ENCODE assay signal across 8 cellular contexts in the genomic region with DNA sequence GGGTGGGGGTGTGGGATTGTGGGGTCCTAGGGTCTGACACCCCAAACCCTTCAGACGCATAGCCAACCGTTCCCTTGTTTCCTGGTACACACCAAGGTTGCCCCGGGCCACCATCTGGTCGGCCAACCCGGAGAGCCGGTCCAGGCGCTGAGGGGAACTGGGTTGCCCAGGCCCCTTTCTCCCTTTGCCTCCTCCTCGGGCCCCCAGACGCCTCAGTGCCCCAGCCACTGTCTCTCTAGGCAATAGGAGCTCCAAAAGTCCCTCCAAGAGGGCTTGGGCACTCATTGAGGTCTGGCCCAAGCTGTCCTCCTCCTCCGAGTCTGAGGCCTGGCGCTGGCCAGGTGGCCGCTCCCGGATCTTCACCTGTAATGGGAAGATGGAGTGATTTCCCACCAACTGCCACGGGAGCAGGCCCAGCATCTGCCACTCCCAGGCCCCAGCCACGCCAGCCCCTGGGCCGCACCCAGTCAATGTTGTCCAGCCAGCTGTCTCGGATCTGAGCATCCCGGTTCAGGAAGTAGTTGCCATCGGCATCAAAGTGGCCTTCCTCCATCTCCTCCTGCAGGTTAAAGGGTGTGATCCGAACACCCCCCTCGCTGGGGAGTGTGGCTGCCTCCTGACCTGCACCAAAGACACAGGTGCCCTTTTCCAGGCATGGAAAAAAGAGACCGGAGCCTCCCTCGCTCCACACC. TPM values are rescaled to one million over a fixed set of nuclear protein-coding genes. Genes with fewer than 3 reads are reported as not detected.
DNase-seq lines count a peak whose midpoint lies in the region; ATAC-seq, FAIRE-seq and TF ChIP-seq lines count a peak whose summit lies in the region.

No MANE protein-coding gene starts in this region.

- H3K9ac ChIP-seq in OCI-LY1 (ENCODE audit: low read length) (peak overlapping the region; percentile 93), endodermal cell (ENCODE audit: extremely low read depth, low read length, poor library complexity, severe bottlenecking) (peak overlapping the region; percentile 96)

- H3K4me2 ChIP-seq in OCI-LY1 (ENCODE audit: low read length) = peak overlapping the region; percentile 87

- peaks cover 7% of the 10 kb centered on the region for H3F3A ChIP-seq in OCI-LY1 (ENCODE audit: insufficient read depth, low read length)

- CTCF ChIA-PET in CD4-positive, alpha-beta T cell (lab: Charles Lee) = interaction anchor here (2.1 kb wide), 1 partner anchor 56 kb away, joined by 9 read pairs; no protein-coding TSS in a partner anchor

- H3K36me3 Mint-ChIP-seq in CD4-positive, alpha-beta T cell (ENCODE audit: low read depth) = peaks cover 72% of the 10 kb centered on the region
- peaks cover 43% of the 10 kb centered on the region for H3K36me3 Mint-ChIP-seq in endodermal cell (ENCODE audit: low read depth)

- no peak for TF ChIP-seq CTCF in CD4-positive, alpha-beta T cell (IDR thresholded peaks at IDR 0.05)
- no peak for TF ChIP-seq CTCF in OCI-LY1 (IDR thresholded peaks at IDR 0.05; ENCODE audit: low read length)
- TF ChIP-seq CTCF in endodermal cell (conservative IDR thresholded peaks at IDR 0.05) = no peak
- no peak for TF ChIP-seq CTCF in ovary (IDR thresholded peaks at IDR 0.05)

- DNase-seq in CD4-positive, alpha-beta T cell = no peak
- DNase-seq in endodermal cell = no peak
- peak in 4 of 5 donors; percentile 13 to 42 (median 36) for DNase-seq in ovary
- no peak for DNase-seq in GM12892 (ENCODE audit: insufficient read length)
- no peak for DNase-seq in activated CD4-positive, CD25-positive, alpha-beta regulatory T cell treated with anti-CD3 and anti-CD28 coated beads, Interleukin-2, amount 50 U/mL, for 72 hours
- DNase-seq in AG20443 (ENCODE audit: low spot score) = no peak
- DNase-seq in activated CD4-positive, alpha-beta T cell treated with anti-CD3 and anti-CD28 coated beads for 4 hours = no peak

- H3K9me3 ChIP-seq in CD4-positive, alpha-beta T cell (ENCODE audit: control insufficient read depth, low read length) = no peaks in the 10 kb centered on the region
- H3K9me3 ChIP-seq in OCI-LY1 (ENCODE audit: low read length) (no peaks in the 10 kb centered on the region), endodermal cell (ENCODE audit: control insufficient read depth, low read length) (no peaks in the 10 kb centered on the region), ovary (no peaks in the 10 kb centered on the region)

- H3K27ac ChIP-seq in CD4-positive, alpha-beta T cell (ENCODE audit: low read depth, low read length) = peak overlapping the region; percentile 46
- H3K27ac ChIP-seq in OCI-LY1 (ENCODE audit: low read depth, low read length, poor library complexity, severe bottlenecking) = peak overlapping the region; percentile 99
- no peak overlapping the region for H3K27ac ChIP-seq in endodermal cell (ENCODE audit: low read depth, low read length)
- peak overlapping the region in 1 of 2 donors; percentile 65 for H3K27ac ChIP-seq in ovary

- H3K27me3 ChIP-seq in CD4-positive, alpha-beta T cell (ENCODE audit: control insufficient read depth, insufficient read depth, low read length) = no peaks in the 10 kb centered on the region
- H3K27me3 ChIP-seq in OCI-LY1 (ENCODE audit: insufficient read depth, low read length) = no peaks in the 10 kb centered on the region
- no peaks in the 10 kb centered on the region for H3K27me3 ChIP-seq in endodermal cell (ENCODE audit: control insufficient read depth, insufficient read depth, low read length, poor library complexity, severe bottlenecking)
- H3K27me3 ChIP-seq in ovary = no peaks in the 10 kb centered on the region

- H3K4me1 ChIP-seq in OCI-LY1 (ENCODE audit: insufficient read depth, low read length, severe bottlenecking) = peaks cover 77% of the 10 kb centered on the region
- peaks cover 9% of the 10 kb centered on the region for H3K4me1 ChIP-seq in endodermal cell (ENCODE audit: control insufficient read depth, insufficient read depth, low read length)
- H3K4me1 ChIP-seq in ovary (ENCODE audit: insufficient read depth) = peaks cover 23% of the 10 kb centered on the region

- peaks cover 61% of the 10 kb centered on the region for H3K36me3 ChIP-seq in OCI-LY1 (ENCODE audit: insufficient read depth, low read length)
- H3K36me3 ChIP-seq in endodermal cell (ENCODE audit: control insufficient read depth, insufficient read depth, low read length) = peaks cover 56% of the 10 kb centered on the region
- H3K36me3 ChIP-seq in ovary = no peaks in the 10 kb centered on the region

- H3K27ac Mint-ChIP-seq in CD4-positive, alpha-beta T cell = peak overlapping the region; percentile 89
- peak overlapping the region; percentile 99 for H3K27ac Mint-ChIP-seq in endodermal cell

- no peak for FAIRE-seq in GM12892 (lab: Jason Lieb, UNC)

- H3K9me2 ChIP-seq in OCI-LY1 (ENCODE audit: low read depth, low read length) = no peaks in the 10 kb centered on the region

- no peaks in the 10 kb centered on the region for H4K20me1 ChIP-seq in OCI-LY1 (ENCODE audit: insufficient read depth, low read length)

- H3K4me1 Mint-ChIP-seq in CD4-positive, alpha-beta T cell (ENCODE audit: low read depth) = peaks cover 32% of the 10 kb centered on the region
- H3K4me1 Mint-ChIP-seq in endodermal cell = peaks cover 14% of the 10 kb centered on the region

- POLR2A ChIA-PET in CD4-positive, alpha-beta T cell (lab: Charles Lee) = interaction anchor here (1.5 to 4.6 kb wide), 7 partner anchors 17 to 288 kb away, joined by 5 to 19 read pairs (median 14); a partner anchor contains a TSS

- H3K4me3 ChIP-seq in OCI-LY1 (ENCODE audit: low read depth, low read length, poor library complexity, severe bottlenecking) (peak overlapping the region; percentile 94), endodermal cell (ENCODE audit: low read length) (peak overlapping the region; percentile 93), ovary (no peak overlapping the region)

- TF ChIP-seq POLR2A in ovary (IDR thresholded peaks at IDR 0.05) (no peak), GM12892 (IDR thresholded peaks at IDR 0.05; ENCODE audit: low read depth, low read length) (no peak)

- intact Hi-C loops in CD4-positive, alpha-beta T cell (cut with DNase I, micrococcal nuclease) = loop anchor here (2.0 to 10.0 kb wide), 3 partner anchors 17 to 51 kb away; a partner anchor contains a TSS
- intact Hi-C loops in ovary (cut with DNase I) = no loop called here

- no peaks in the 10 kb centered on the region for H3K27me3 Mint-ChIP-seq in CD4-positive, alpha-beta T cell
- H3K27me3 Mint-ChIP-seq in endodermal cell (ENCODE audit: insufficient read depth) = no peaks in the 10 kb centered on the region

- H2AFZ ChIP-seq in OCI-LY1 (ENCODE audit: low read length) = no peak overlapping the region

- ATAC-seq in CD4-positive, alpha-beta T cell (ENCODE audit: poor library complexity) = no peak

- TF ChIP-seq EP300 in ovary (IDR thresholded peaks at IDR 0.05) = no peak

- H3K9me3 Mint-ChIP-seq in CD4-positive, alpha-beta T cell = no peaks in the 10 kb centered on the region
- H3K9me3 Mint-ChIP-seq in endodermal cell = no peaks in the 10 kb centered on the region

- 94 to 98% methylated on average over 13 to 23 of the region's 23 CpGs for WGBS in endodermal cell (ENCODE audit: insufficient coverage in 1 of 2, insufficient read length in 1 of 2), 2 experiments
- WGBS in ovary, 3 donors = 82 to 83% (median 83%) methylated on average over 22 to 23 of the region's 23 CpGs

- H3K79me2 ChIP-seq in OCI-LY1 (ENCODE audit: insufficient read depth, low read length) = peaks cover 10% of the 10 kb centered on the region; the same call in 1 of the 2 replicates

- peak overlapping the region; percentile 91 for H3K4me3 Mint-ChIP-seq in CD4-positive, alpha-beta T cell
- H3K4me3 Mint-ChIP-seq in endodermal cell = peak overlapping the region; percentile 96

RNA-seq across cellular contexts. Expression of a gene that starts 1.5 kb away (rescaled TPM):
- total RNA-seq in CD4-positive, alpha-beta T cell = 10 to 100 TPM; 39.1 to 41.7 TPM
- 10 to 100 TPM; 75.4 to 76.0 TPM for total RNA-seq in endodermal cell
- 39.8 TPM for polyA plus RNA-seq in endodermal cell (2013, experiment 1 of 2)
- polyA plus RNA-seq in endodermal cell (2013, experiment 2 of 2) = 35.9 TPM
- 10 to 100 TPM; 29.2 to 68.3 (median 64.7) TPM for total RNA-seq in ovary
- polyA plus RNA-seq in ovary = 10 to 100 TPM; 44.1 to 81.7 TPM
- polyA plus RNA-seq in GM12892 (2012; ENCODE audit: missing spikeins) = 28.0 TPM

RNA-seq across cellular contexts. Expression of a gene that starts 16.7 kb away (rescaled TPM):
- 10 to 100 TPM; 12.7 to 14.7 TPM for total RNA-seq in CD4-positive, alpha-beta T cell
- 10 to 100 TPM; 30.7 to 36.3 TPM for total RNA-seq in endodermal cell
- polyA plus RNA-seq in endodermal cell (2013, experiment 1 of 2) = 32.4 TPM
- polyA plus RNA-seq in endodermal cell (2013, experiment 2 of 2) = 27.8 TPM
- total RNA-seq in ovary = 10 to 100 TPM; 18.4 to 46.9 (median 38.0) TPM
- polyA plus RNA-seq in ovary = 10 to 100 TPM; 24.7 to 29.7 TPM
- 12.4 TPM for polyA plus RNA-seq in GM12892 (2012; ENCODE audit: missing spikeins)

RNA-seq across cellular contexts. Expression of a gene that starts 21.0 kb away (rescaled TPM):
- total RNA-seq in CD4-positive, alpha-beta T cell = 1 to 10 TPM in 1 of 2 experiments, under 1 TPM in 1; 0.95 to 2.4 TPM
- total RNA-seq in endodermal cell (1 to 10 TPM in 1 of 2 donors, not detected in 1; 1.2 TPM), ovary (1 to 10 TPM in 2 of 7 donors, not detected in 5; 1.0 to 1.3 TPM)
- 0.64 TPM for polyA plus RNA-seq in endodermal cell (2013, experiment 1 of 2)
- polyA plus RNA-seq in endodermal cell (2013, experiment 2 of 2) = 0.62 TPM
- 1 to 10 TPM in 1 of 2 donors, under 1 TPM in 1; 0.38 to 1.4 TPM for polyA plus RNA-seq in ovary
- polyA plus RNA-seq in GM12892 (2012; ENCODE audit: missing spikeins) = not detected

RNA-seq across cellular contexts. Expression of a gene that starts 28.8 kb away (rescaled TPM):
- total RNA-seq in CD4-positive, alpha-beta T cell = 100 to 1,000 TPM; 161 to 163 TPM
- total RNA-seq in endodermal cell (1 to 10 TPM; 1.1 to 2.3 TPM), ovary (1 to 10 TPM in 6 of 7 donors, under 1 TPM in 1; 0.46 to 8.2 (median 4.4) TPM)
- polyA plus RNA-seq in endodermal cell (2013, experiment 1 of 2) = 3.3 TPM
- polyA plus RNA-seq in endodermal cell (2013, experiment 2 of 2) = 2.0 TPM
- 1 to 10 TPM; 1.9 to 3.2 TPM for polyA plus RNA-seq in ovary
- 70.7 TPM for polyA plus RNA-seq in GM12892 (2012; ENCODE audit: missing spikeins)

RNA-seq across cellular contexts. Expression of a gene that starts 41.6 kb away (rescaled TPM):
- total RNA-seq in CD4-positive, alpha-beta T cell = 1 to 10 TPM; 3.4 to 3.5 TPM
- total RNA-seq in endodermal cell (10 to 100 TPM; 40.1 to 58.4 TPM), ovary (1 to 10 TPM; 6.2 to 9.8 (median 6.7) TPM)
- polyA plus RNA-seq in endodermal cell (2013, experiment 1 of 2) = 66.8 TPM
- polyA plus RNA-seq in endodermal cell (2013, experiment 2 of 2) = 70.0 TPM
- polyA plus RNA-seq in ovary = 1 to 10 TPM; 2.7 to 4.8 TPM
- 3.1 TPM for polyA plus RNA-seq in GM12892 (2012; ENCODE audit: missing spikeins)

Comparison
In these comparisons a context has a peak if more than half of its experiments do, and no peak if none do; other contexts are left out.
1. DNase-seq: peak in ovary (4 of 5); none in CD4-positive, alpha-beta T cell (0 of 10), endodermal cell (single experiment), GM12892 (single experiment), activated CD4-positive, CD25-positive, alpha-beta regulatory T cell treated with anti-CD3 and anti-CD28 coated beads, Interleukin-2, amount 50 U/mL, for 72 hours (single experiment), AG20443 (single experiment) and activated CD4-positive, alpha-beta T cell treated with anti-CD3 and anti-CD28 coated beads for 4 hours (0 of 2).
2. intact Hi-C loops: an anchor here in CD4-positive, alpha-beta T cell (2.0 to 10.0 kb wide); none called in ovary.